ENCODE assay signal across 10 cellular contexts in genomic region chr4:10111067-10111801, GRCh38. TPM values are rescaled to one million over a fixed set of nuclear protein-coding genes. Genes with fewer than 3 reads are reported as not detected.
DNase-seq lines count a peak whose midpoint lies in the region; ATAC-seq and TF ChIP-seq lines count a peak whose summit lies in the region.
"Had no signal": no experiment of that assay in that cellular context is flagged by ENCODE, and none has a peak within 500 bp of the region (broad histone marks: within the 10 kb centered on the region; RNA-seq: fewer than 3 reads in every experiment).

No MANE protein-coding gene starts in this region.

- H3K4me3 Mint-ChIP-seq in T-cell, result peak overlapping the region in 2 of 3 donors; percentile 34 to 87
- no peak overlapping the region for H3K4me3 Mint-ChIP-seq in dendritic cell treated with granulocyte-macrophage colony-stimulating factor and Interleukin-4, amounts not matched to agents 40 ng/mL and 50 ng/mL, for 4 days

- H3K4me1 Mint-ChIP-seq in T-cell, result peaks cover 94 to 98% (median 97%) of the 10 kb centered on the region in 3 donors
- peaks cover 97% of the 10 kb centered on the region for H3K4me1 Mint-ChIP-seq in dendritic cell treated with granulocyte-macrophage colony-stimulating factor and Interleukin-4, amounts not matched to agents 40 ng/mL and 50 ng/mL, for 4 days (ENCODE audit: low read depth)

- CTCF ChIA-PET in T-cell (lab: Charles Lee), result interaction anchor here in 1 of 2 donors (0.5 kb wide), 1 partner anchor 12 kb away, joined by 3 read pairs; no protein-coding TSS in a partner anchor

- peaks cover 54% of the 10 kb centered on the region for H3K36me3 Mint-ChIP-seq in T-cell
- peaks cover 100% of the 10 kb centered on the region for H3K36me3 Mint-ChIP-seq in dendritic cell treated with granulocyte-macrophage colony-stimulating factor and Interleukin-4, amounts not matched to agents 40 ng/mL and 50 ng/mL, for 4 days (ENCODE audit: low read depth)

- DNase-seq in T-cell, result no peak
- peak; percentile 76 for DNase-seq in posterior vena cava (ENCODE audit: low spot score)
- DNase-seq in NCI-H510A (lab: John Stamatoyannopoulos, UW), result no peak
- DNase-seq: GOT3, NCI-H1436 had no signal

- peak; percentile 43 for TF ChIP-seq POLR2A in GM19193 (IDR thresholded peaks at IDR 0.05; ENCODE audit: extremely low read depth, insufficient read depth, insufficient read length)

- ATAC-seq in T-cell (replicated peaks in 1 of 4), result no peak
- no peak for ATAC-seq in HG02610 (IDR thresholded peaks at IDR 0.05; ENCODE audit: unreplicated experiment)
- ATAC-seq in HG03139 (IDR thresholded peaks at IDR 0.05; ENCODE audit: unreplicated experiment), result no peak
- ATAC-seq: right cardiac atrium had no signal

- H3K27ac Mint-ChIP-seq in T-cell, result peak overlapping the region; percentile 83 to 91
- peak overlapping the region; percentile 13 for H3K27ac Mint-ChIP-seq in dendritic cell treated with granulocyte-macrophage colony-stimulating factor and Interleukin-4, amounts not matched to agents 40 ng/mL and 50 ng/mL, for 4 days

- no peaks in the 10 kb centered on the region for H3K9me3 Mint-ChIP-seq in T-cell
- H3K9me3 Mint-ChIP-seq in dendritic cell treated with granulocyte-macrophage colony-stimulating factor and Interleukin-4, amounts not matched to agents 40 ng/mL and 50 ng/mL, for 4 days, result no peaks in the 10 kb centered on the region

- POLR2A ChIA-PET in T-cell (lab: Charles Lee), result no interaction called here

- intact Hi-C loops in dendritic cell treated with granulocyte-macrophage colony-stimulating factor and Interleukin-4, amounts not matched to agents 40 ng/mL and 50 ng/mL, for 4 days (cut with micrococcal nuclease), result no loop called here
- intact Hi-C loops in posterior vena cava (cut with DNase I), result no loop called here

- H3K27me3 Mint-ChIP-seq in T-cell, result no peaks in the 10 kb centered on the region
- no peaks in the 10 kb centered on the region for H3K27me3 Mint-ChIP-seq in dendritic cell treated with granulocyte-macrophage colony-stimulating factor and Interleukin-4, amounts not matched to agents 40 ng/mL and 50 ng/mL, for 4 days

RNA-seq across cellular contexts. Expression of gene WDR1, which starts 5.4 kb away (rescaled TPM):
- total RNA-seq in T-cell (100 to 1,000 TPM; 268 to 308 (median 304) TPM), posterior vena cava (100 to 1,000 TPM; 575 to 698 TPM)
